8 cellular contexts compared by ENCODE assay signal in the genomic region with DNA sequence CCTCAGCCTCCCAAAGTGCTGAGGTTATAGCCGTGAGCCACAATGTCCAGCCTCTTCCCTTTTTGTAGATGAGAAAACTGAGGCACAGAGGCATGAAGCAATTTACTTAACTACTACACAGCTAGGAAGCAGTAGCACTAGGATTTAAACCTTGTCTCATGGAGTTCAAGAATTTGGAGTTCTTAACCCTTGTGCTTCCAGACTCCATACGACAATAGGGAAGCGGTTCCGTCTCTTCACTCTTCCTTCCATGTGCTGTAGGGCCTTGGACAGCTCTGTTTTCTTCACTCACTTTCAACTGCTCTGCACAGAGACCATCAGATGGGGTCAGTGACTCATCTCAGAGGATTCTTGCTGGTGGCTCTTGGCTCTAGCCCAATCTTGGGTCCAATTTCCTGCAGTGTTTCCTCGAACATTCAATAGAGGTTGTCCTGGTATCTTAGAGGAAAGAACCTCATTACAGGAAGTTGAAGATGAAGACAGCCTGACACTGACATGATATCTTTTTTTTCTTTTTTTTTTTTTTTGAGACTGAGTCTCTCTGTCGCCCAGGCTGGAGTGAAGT.
A peak's percentile ranks its signal among the peaks of the same experiment; 100 is the strongest.
DNase-seq lines count a peak whose midpoint lies in the region; ATAC-seq and TF ChIP-seq lines count a peak whose summit lies in the region.

No MANE protein-coding gene starts in this region.

- no peaks in the 10 kb centered on the region for H3K9me3 Mint-ChIP-seq in activated T-cell treated with anti-CD3 and anti-CD28 coated beads, Interleukin-2, amount 50 U/mL, for 24 hours

- H3K4me3 ChIP-seq in AG10803 (ENCODE audit: low read length): no peak overlapping the region

- DNase-seq in AG10803 (ENCODE audit: low read depth) (peak; percentile 77), HPDE6-E6E7 (ENCODE audit: extremely low spot score) (peak; percentile 51), iris pigment epithelial cell (ENCODE audit: low read depth) (peak; percentile 76), superior temporal gyrus (ENCODE audit: extremely low spot score) (no peak)
- DNase-seq in activated T-cell treated with anti-CD3 and anti-CD28 coated beads, Interleukin-2, amount 50 U/mL, for 24 hours: no peak

- ATAC-seq in GM18909 (IDR thresholded peaks at IDR 0.05; ENCODE audit: poor library complexity, unreplicated experiment) (no peak), GM19455 (IDR thresholded peaks at IDR 0.05; ENCODE audit: unreplicated experiment) (no peak), HG02840 (IDR thresholded peaks at IDR 0.05; ENCODE audit: low FRiP score, unreplicated experiment) (no peak)

- peaks cover 90% of the 10 kb centered on the region for H3K36me3 Mint-ChIP-seq in activated T-cell treated with anti-CD3 and anti-CD28 coated beads, Interleukin-2, amount 50 U/mL, for 24 hours (ENCODE audit: low read depth)

- no peak for TF ChIP-seq CTCF in AG10803 (conservative IDR thresholded peaks at IDR 0.05; ENCODE audit: low read length)

- H3K27me3 Mint-ChIP-seq in activated T-cell treated with anti-CD3 and anti-CD28 coated beads, Interleukin-2, amount 50 U/mL, for 24 hours: no peaks in the 10 kb centered on the region

- H3K27ac Mint-ChIP-seq in activated T-cell treated with anti-CD3 and anti-CD28 coated beads, Interleukin-2, amount 50 U/mL, for 24 hours: peak overlapping the region; percentile 84

- H3K4me1 Mint-ChIP-seq in activated T-cell treated with anti-CD3 and anti-CD28 coated beads, Interleukin-2, amount 50 U/mL, for 24 hours (ENCODE audit: low read depth): peaks cover 48% of the 10 kb centered on the region

- no peak overlapping the region for H3K4me3 Mint-ChIP-seq in activated T-cell treated with anti-CD3 and anti-CD28 coated beads, Interleukin-2, amount 50 U/mL, for 24 hours

Comparison
In these comparisons a context has a peak if more than half of its experiments do, and no peak if none do; other contexts are left out.
1. DNase-seq: peak in AG10803 (single experiment), HPDE6-E6E7 (single experiment) and iris pigment epithelial cell (single experiment); none in activated T-cell treated with anti-CD3 and anti-CD28 coated beads, Interleukin-2, amount 50 U/mL, for 24 hours (single experiment) and superior temporal gyrus (single experiment).